9 cellular contexts compared by ENCODE assay signal in the genomic region with DNA sequence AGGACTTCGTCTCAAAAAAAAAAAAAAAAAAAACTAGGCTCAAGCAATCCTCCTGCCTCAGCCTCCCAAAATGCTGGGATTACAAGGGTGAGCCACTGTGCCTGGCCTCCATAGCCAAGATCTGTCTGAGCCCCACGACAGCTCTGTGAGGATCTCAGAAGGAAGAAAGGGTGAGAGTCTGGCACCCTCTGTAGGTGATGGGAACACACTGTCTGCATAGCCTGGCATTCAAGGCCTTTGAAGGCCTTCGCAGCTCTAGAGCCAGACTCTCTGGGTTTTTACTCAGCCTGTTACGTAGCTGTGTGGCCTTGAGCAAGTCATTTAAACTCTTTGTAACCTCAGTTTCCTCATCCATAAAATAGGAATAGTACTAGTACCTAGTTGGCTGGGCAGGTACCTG. TPM values are rescaled to one million over a fixed set of nuclear protein-coding genes. Genes with fewer than 3 reads are reported as not detected.
DNase-seq lines count a peak whose midpoint lies in the region; ATAC-seq, FAIRE-seq and TF ChIP-seq lines count a peak whose summit lies in the region.
"Had no signal": no experiment of that assay in that cellular context is flagged by ENCODE, and none has a peak within 500 bp of the region (broad histone marks: within the 10 kb centered on the region; RNA-seq: fewer than 3 reads in every experiment).

No MANE protein-coding gene starts in this region.

- H3K27ac ChIP-seq in HepG2 (ENCODE audit: extremely low read length, insufficient read depth, low read length) (no peak overlapping the region), thoracic aorta (no peak overlapping the region)

- H3K27me3 ChIP-seq in BE2C, result no peaks in the 10 kb centered on the region
- H3K27me3 ChIP-seq in HepG2 (ENCODE audit: control insufficient read depth in 1 of 2, insufficient read depth in 2 of 2, low read length in 2 of 2), result no peaks in the 10 kb centered on the region
- no peaks in the 10 kb centered on the region for H3K27me3 ChIP-seq in thoracic aorta (replicated peaks; ENCODE audit: insufficient read depth)

- H4K20me1 ChIP-seq in HepG2 (ENCODE audit: insufficient read depth, low read length), result no peaks in the 10 kb centered on the region

- CTCF ChIA-PET in HepG2 (lab: Yijun Ruan, JAX; ENCODE audit: low intra/inter-chr PET ratio, low total read pairs), result interaction anchor here (0.6 kb wide), 1 partner anchor 246 kb away, joined by 3 read pairs; no protein-coding TSS in a partner anchor

- TF ChIP-seq RAD21 in HepG2 (CRISPR knock-in tag; IDR thresholded peaks at IDR 0.05), result 0 out of 2 replicates have a peak, but pooled peaks have one; percentile 22

- H3K4me2 ChIP-seq in HepG2 (ENCODE audit: low read depth, low read length), result no peak overlapping the region

- no peaks in the 10 kb centered on the region for H3K9me3 Mint-ChIP-seq in activated naive CD8-positive, alpha-beta T cell (ENCODE audit: low read depth)

- DNase-seq in BE2C (no peak), SK-MEL-5 (ENCODE audit: low read depth, low spot score) (peak; percentile 44), HepG2 (ENCODE audit: low spot score) (peak; percentile 56), thoracic aorta (ENCODE audit: low spot score) (no peak), NCI-H510A treated with DMSO at 0.1 percent for 48 hours (lab: John Stamatoyannopoulos, UW) (no peak)
- DNase-seq: right cardiac atrium had no signal

- no peak overlapping the region for H3K4me3 ChIP-seq in BE2C (ENCODE audit: low read depth, low read length)
- H3K4me3 ChIP-seq in HepG2 (replicated peaks in 1 of 3; ENCODE audit: insufficient read depth in 1 of 3, low read depth in 2 of 3, low read length in 3 of 3), result no peak overlapping the region
- H3K4me3 ChIP-seq in thoracic aorta, result no peak overlapping the region

- peak; percentile 39 for FAIRE-seq in HepG2 (lab: Jason Lieb, UNC)

- TF ChIP-seq CTCF in BE2C (IDR thresholded peaks at IDR 0.05; ENCODE audit: low read depth, low read length) (peak; percentile 48), HepG2 (CRISPR knock-in tag; IDR thresholded peaks at IDR 0.05) (peak; percentile 78), thoracic aorta (IDR thresholded peaks at IDR 0.05) (peak; percentile 9)

- H3K4me1 Mint-ChIP-seq in activated naive CD8-positive, alpha-beta T cell (ENCODE audit: low read depth), result peaks cover 4% of the 10 kb centered on the region

- ATAC-seq in GM21737 (IDR thresholded peaks at IDR 0.05; ENCODE audit: unreplicated experiment) (peak; percentile 56), HepG2 (peak; percentile 87), thoracic aorta (ENCODE audit: insufficient number of reproducible peaks, low FRiP score, low read depth) (no peak), GM18870 (IDR thresholded peaks at IDR 0.05; ENCODE audit: unreplicated experiment) (no peak)

- no peak overlapping the region for H2AFZ ChIP-seq in HepG2 (ENCODE audit: low read length)

- WGBS in HepG2 (ENCODE audit: low lambda C conversion rate), result 40% methylated on average over 4 of the region's 4 CpGs

- H3K36me3 ChIP-seq in BE2C (no peaks in the 10 kb centered on the region), HepG2 (replicated peaks in 1 of 2; ENCODE audit: control insufficient read depth in 1 of 2, insufficient read depth in 2 of 2, low read length in 2 of 2) (no peaks in the 10 kb centered on the region), thoracic aorta (no peaks in the 10 kb centered on the region)

- no peaks in the 10 kb centered on the region for H3K27me3 Mint-ChIP-seq in activated naive CD8-positive, alpha-beta T cell

- in situ Hi-C loops in SK-MEL-5 (cut with HindIII; ENCODE audit: low pct_unique_long_range_greater_than_20kb, low sequenced_read_pairs), result no loop called here
- in situ Hi-C loops in HepG2 (cut with HindIII; ENCODE audit: extremely low pct_ligation_motif_present, low pct_unique_long_range_greater_than_20kb), result loop anchor here (10.0 kb wide), 1 partner anchor 243 kb away; no protein-coding TSS in a partner anchor

- no TSS peak for BruUV-seq in HepG2 (replicated peaks; lab: Mats Ljungman, UMichigan)

- H3K79me2 ChIP-seq in HepG2 (ENCODE audit: insufficient read depth, low read length), result no peaks in the 10 kb centered on the region

- H3K4me1 ChIP-seq in BE2C, result no peaks in the 10 kb centered on the region
- H3K4me1 ChIP-seq in HepG2 (ENCODE audit: insufficient read depth, low read length), result no peaks in the 10 kb centered on the region; the same call in 1 of the 2 replicates
- no peaks in the 10 kb centered on the region for H3K4me1 ChIP-seq in thoracic aorta (ENCODE audit: control insufficient read depth in 1 of 2, low read depth in 2 of 2)

- POLR2A ChIA-PET in HepG2 (lab: Yijun Ruan, JAX), result no interaction called here

- TF ChIP-seq POLR2A in HepG2 (IDR thresholded peaks at IDR 0.05; ENCODE audit: insufficient read depth in 1 of 2, low read depth in 2 of 2, low read length in 2 of 2), result no peak

- H3K9me3 ChIP-seq in BE2C (no peaks in the 10 kb centered on the region), HepG2 (ENCODE audit: low read length) (no peaks in the 10 kb centered on the region), thoracic aorta (no peaks in the 10 kb centered on the region)

- no peak overlapping the region for H3K9ac ChIP-seq in HepG2 (ENCODE audit: insufficient read depth, low read depth, low read length)

- intact Hi-C loops in HepG2 (cut with micrococcal nuclease; ENCODE audit: unreplicated experiment), result loop anchor here (5.0 kb wide), 1 partner anchor 246 kb away; no protein-coding TSS in a partner anchor

- no peak overlapping the region for H3K4me3 Mint-ChIP-seq in activated naive CD8-positive, alpha-beta T cell

- H3K36me3 Mint-ChIP-seq in activated naive CD8-positive, alpha-beta T cell, result no peaks in the 10 kb centered on the region

- peak overlapping the region; percentile 64 for H3K27ac Mint-ChIP-seq in activated naive CD8-positive, alpha-beta T cell

- TF ChIP-seq EP300 in HepG2 (IDR thresholded peaks at IDR 0.05; ENCODE audit: low read depth in 2 of 2, low read length in 2 of 2), result no peak
- no peak for TF ChIP-seq EP300 in HepG2 (CRISPR knock-in tag; IDR thresholded peaks at IDR 0.05; ENCODE audit: borderline replicate concordance)

TF ChIP-seq in HepG2, 621 proteins besides CTCF, POLR2A, EP300 and RAD21 (continues in another document):
- TF ChIP-seq, protein P1, sequence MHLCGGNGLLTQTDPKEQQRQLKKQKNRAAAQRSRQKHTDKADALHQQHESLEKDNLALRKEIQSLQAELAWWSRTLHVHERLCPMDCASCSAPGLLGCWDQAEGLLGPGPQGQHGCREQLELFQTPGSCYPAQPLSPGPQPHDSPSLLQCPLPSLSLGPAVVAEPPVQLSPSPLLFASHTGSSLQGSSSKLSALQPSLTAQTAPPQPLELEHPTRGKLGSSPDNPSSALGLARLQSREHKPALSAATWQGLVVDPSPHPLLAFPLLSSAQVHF (CRISPR knock-in tag; IDR thresholded peaks at IDR 0.05), result no peak

RNA-seq across cellular contexts. Expression of a gene that starts 6.3 kb away (rescaled TPM):
- polyA plus RNA-seq in BE2C (2012; ENCODE audit: insufficient read depth, insufficient read length, low read depth), result 164 TPM
- total RNA-seq in SK-MEL-5 (2014; rRNA removed; shearing (Covaris generic)), result 77.9 and 85.2 TPM in 2 replicates
- 123 and 144 TPM in 2 replicates for polyA plus RNA-seq in SK-MEL-5 (2015; cell fraction: cytosol; rRNA removed)
- 348 and 384 TPM in 2 replicates for polyA plus RNA-seq in SK-MEL-5 (2015; cell fraction: nucleus; rRNA removed)
- total RNA-seq in HepG2 (2016; rRNA removed; fragmentation: Illumina TruSeq; extraction: Trizol) (102 and 109 TPM in 2 replicates), thoracic aorta (10 to 100 TPM; 89.5 to 94.4 TPM)
- 46.6 and 57.5 TPM in 2 replicates for total RNA-seq in HepG2 (2016; cell fraction: cytosol; rRNA removed; fragmentation: Illumina TruSeq; extraction: Trizol; ENCODE audit: low read depth)
- 85.8 and 109 TPM in 2 replicates for total RNA-seq in HepG2 (2016; cell fraction: insoluble cytoplasmic fraction; rRNA removed; fragmentation: Illumina TruSeq; extraction: Trizol)
- 87.0 and 101 TPM in 2 replicates for total RNA-seq in HepG2 (2016; cell fraction: membrane; rRNA removed; fragmentation: Illumina TruSeq; extraction: Trizol)
- 104 and 150 TPM in 2 replicates for total RNA-seq in HepG2 (2016; cell fraction: nucleus; rRNA removed; fragmentation: Illumina TruSeq; extraction: Trizol)
- polyA plus RNA-seq in HepG2 (2011; rRNA removed), result 119 and 129 TPM in 2 replicates
- polyA plus RNA-seq in HepG2 (2011; cell fraction: cytosol; rRNA removed), result 93.9 and 123 TPM in 2 replicates
- 278 and 283 TPM in 2 replicates for polyA plus RNA-seq in HepG2 (2011; cell fraction: nucleus; rRNA removed)
- 52.1 and 55.0 TPM in 2 replicates for polyA plus RNA-seq in HepG2 (2012)
- polyA plus RNA-seq in HepG2 (2016; cell fraction: cytosol; fragmentation: Illumina TruSeq; extraction: Trizol; ENCODE audit: low read depth), result 19.8 and 23.6 TPM in 2 replicates
- 97.4 and 110 TPM in 2 replicates for polyA plus RNA-seq in HepG2 (2016; cell fraction: insoluble cytoplasmic fraction; fragmentation: Illumina TruSeq; extraction: Trizol; ENCODE audit: low read depth)
- polyA plus RNA-seq in HepG2 (2016; cell fraction: membrane; fragmentation: Illumina TruSeq; extraction: Trizol; ENCODE audit: low read depth), result 67.2 and 72.4 TPM in 2 replicates
- 153 and 165 TPM in 2 replicates for polyA plus RNA-seq in HepG2 (2016; cell fraction: nucleus; fragmentation: Illumina TruSeq; extraction: Trizol; ENCODE audit: insufficient read depth, low read depth)
- polyA minus RNA-seq in HepG2 (2011; rRNA and poly(A)+ RNA removed; ENCODE audit: low replicate concordance), result 284 and 462 TPM in 2 replicates
- polyA minus RNA-seq in HepG2 (2011; cell fraction: cytosol; rRNA and poly(A)+ RNA removed), result 88.5 and 89.2 TPM in 2 replicates
- 247 and 281 TPM in 2 replicates for polyA minus RNA-seq in HepG2 (2011; cell fraction: nucleus; rRNA and poly(A)+ RNA removed)

Comparison
In these comparisons a context has a peak if more than half of its experiments do, and no peak if none do; other contexts are left out.
1. DNase-seq: peak in SK-MEL-5 (single experiment) and HepG2 (single experiment); none in BE2C (single experiment), thoracic aorta (single experiment) and NCI-H510A treated with DMSO at 0.1 percent for 48 hours (single experiment).
2. CTCF ChIP-seq: peak in every context shown above with its lines; median percentile 78 in HepG2; 48 in BE2C; 9 in thoracic aorta.
3. ATAC-seq: peak in GM21737 (single experiment) and HepG2 (single experiment); none in thoracic aorta (single experiment) and GM18870 (single experiment).